19 cellular contexts compared by ENCODE assay signal in genomic region chr5:179212870-179213269, GRCh38.
A peak's percentile ranks its signal among the peaks of the same experiment; 100 is the strongest.
DNase-seq lines count a peak whose midpoint lies in the region; ATAC-seq and TF ChIP-seq lines count a peak whose summit lies in the region.
"Had no signal": no experiment of that assay in that cellular context is flagged by ENCODE, and none has a peak within 500 bp of the region (broad histone marks: within the 10 kb centered on the region; RNA-seq: fewer than 3 reads in every experiment).

No MANE protein-coding gene starts in this region.

- peak; percentile 77 for DNase-seq in D341Med (ENCODE audit: low spot score)
- DNase-seq in H7 = peak; percentile 90
- DNase-seq in iris pigment epithelial cell (ENCODE audit: low read depth) = peak; percentile 16
- no peak for DNase-seq in activated CD8-positive, alpha-beta memory T cell treated with anti-CD3 and anti-CD28 coated beads for 24 hours
- DNase-seq in activated CD4-positive, alpha-beta T cell treated with anti-CD3 and anti-CD28 coated beads, Interleukin-2, amount 50 U/mL, for 4 hours = no peak
- DNase-seq: brain microvascular endothelial cell; islet precursor cell; mesendoderm; NCI-H1930; NCI-H82; sigmoid colon; stimulated activated CD4-positive, alpha-beta T cell treated with anti-CD3 and anti-CD28 coated beads, Interleukin-4, amount 100 ng/mL, for 1 hour; T1000 had no signal

- no peaks in the 10 kb centered on the region for H3K36me3 ChIP-seq in H7 (replicated peaks; ENCODE audit: control insufficient read depth, insufficient read depth, low read length)
- H3K36me3 ChIP-seq: brain microvascular endothelial cell, gastroesophageal sphincter, neutrophil, sigmoid colon, upper lobe of left lung had no signal

- H3K4me3 ChIP-seq in H7 (ENCODE audit: insufficient read depth, low read depth, low read length) (no peak overlapping the region), WI38 (ENCODE audit: low read depth, low read length) (no peak overlapping the region)
- H3K4me3 ChIP-seq: gastroesophageal sphincter, sigmoid colon, upper lobe of left lung had no signal

- no peak for ATAC-seq in HG03045 (IDR thresholded peaks at IDR 0.05; ENCODE audit: unreplicated experiment)
- ATAC-seq: gastroesophageal sphincter, Right ventricle myocardium inferior had no signal

- H3K27me3 ChIP-seq in H7 (ENCODE audit: control insufficient read depth, insufficient read depth, low read length) = no peaks in the 10 kb centered on the region
- H3K27me3 ChIP-seq: brain microvascular endothelial cell, gastroesophageal sphincter, neutrophil, sigmoid colon, upper lobe of left lung had no signal

- TF ChIP-seq CTCF in WI38 (IDR thresholded peaks at IDR 0.05; ENCODE audit: low read depth, low read length) = peak; percentile 59

Comparison
In these comparisons a context has a peak if more than half of its experiments do, and no peak if none do; other contexts are left out.
1. DNase-seq: peak in D341Med (single experiment), H7 (single experiment) and iris pigment epithelial cell (single experiment); none in activated CD8-positive, alpha-beta memory T cell treated with anti-CD3 and anti-CD28 coated beads for 24 hours (single experiment) and activated CD4-positive, alpha-beta T cell treated with anti-CD3 and anti-CD28 coated beads, Interleukin-2, amount 50 U/mL, for 4 hours (0 of 2).